Comparison of ENCODE assay signal across 8 cellular contexts in the genomic region with DNA sequence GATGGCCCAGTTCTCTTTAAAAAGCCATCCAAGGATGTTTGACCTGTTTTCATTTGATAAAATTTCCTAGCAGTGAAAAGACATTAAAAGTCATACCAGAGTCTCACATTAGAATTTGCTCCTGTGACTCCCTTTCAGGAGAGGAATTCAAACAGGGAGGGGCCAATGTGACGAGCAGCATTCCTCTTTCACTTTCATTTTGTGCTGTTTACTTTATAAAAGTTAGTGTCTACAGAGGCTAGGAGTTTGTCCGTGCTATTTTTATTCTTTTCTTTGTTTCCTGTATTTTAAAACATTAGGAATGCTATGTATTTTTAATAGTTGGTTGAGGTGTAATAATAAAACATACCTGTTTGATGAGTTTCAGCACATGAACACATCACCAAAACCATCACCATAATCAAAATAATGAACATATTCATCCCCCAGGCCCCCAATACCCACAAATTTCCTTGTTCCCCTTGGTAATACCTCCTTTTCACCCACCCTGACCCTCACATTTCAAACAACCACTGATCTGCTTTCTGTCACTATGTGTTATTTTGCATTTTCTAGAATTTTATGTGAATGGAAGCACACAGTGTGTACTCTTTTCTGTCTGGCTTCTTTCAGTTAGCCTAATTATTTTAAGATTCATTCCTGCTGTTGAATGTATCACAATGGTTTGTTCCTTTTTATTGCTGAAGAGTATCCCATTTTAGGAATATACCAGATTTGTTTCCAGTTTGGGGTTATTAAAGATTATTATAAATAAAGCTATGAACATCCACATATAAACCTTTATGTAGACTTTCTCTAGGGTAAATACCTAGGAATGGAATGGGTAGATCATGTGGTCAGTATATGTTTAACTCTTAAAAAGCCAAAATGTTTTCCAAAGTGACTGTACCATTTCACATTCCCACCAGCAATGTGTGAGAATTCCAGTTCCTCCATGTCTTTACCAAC.
A peak's percentile ranks its signal among the peaks of the same experiment; 100 is the strongest.
DNase-seq lines count a peak whose midpoint lies in the region; ATAC-seq, FAIRE-seq and TF ChIP-seq lines count a peak whose summit lies in the region.

No MANE protein-coding gene starts in this region.

- POLR2A ChIA-PET in CD4-positive, alpha-beta T cell (lab: Charles Lee) = interaction anchor here (0.6 to 1.6 kb wide), 5 partner anchors 11 to 129 kb away, joined by 3 to 7 read pairs (median 3); partner anchors contain the start of gene TENT5C

- H3K36me3 Mint-ChIP-seq in CD4-positive, alpha-beta T cell (ENCODE audit: low read depth) = no peaks in the 10 kb centered on the region

- H3K27ac Mint-ChIP-seq in CD4-positive, alpha-beta T cell = peak overlapping the region; percentile 82

- in situ Hi-C loops in SK-MEL-5 (cut with HindIII; ENCODE audit: low pct_unique_long_range_greater_than_20kb, low sequenced_read_pairs) (no loop called here), G401 (cut with HindIII; ENCODE audit: low sequenced_read_pairs) (no loop called here)

- H3K36me3 ChIP-seq in H7 (replicated peaks; ENCODE audit: control insufficient read depth, insufficient read depth, low read length) = no peaks in the 10 kb centered on the region

- no peaks in the 10 kb centered on the region for H3K9me3 ChIP-seq in CD4-positive, alpha-beta T cell (ENCODE audit: control insufficient read depth, low read length)
- H3K9me3 ChIP-seq in mononuclear cell (ENCODE audit: low read depth, low read length) = no peaks in the 10 kb centered on the region

- H3K9me3 Mint-ChIP-seq in CD4-positive, alpha-beta T cell = no peaks in the 10 kb centered on the region

- intact Hi-C loops in CD4-positive, alpha-beta T cell (cut with DNase I, micrococcal nuclease) = loop anchor here in 1 of 2 experiments (5.0 kb wide), 1 partner anchor 78 kb away; no protein-coding TSS in a partner anchor

- H3K4me1 Mint-ChIP-seq in CD4-positive, alpha-beta T cell (ENCODE audit: low read depth) = peaks cover 24% of the 10 kb centered on the region

- H3K4me3 Mint-ChIP-seq in CD4-positive, alpha-beta T cell = peak overlapping the region; percentile 74

- H3K4me3 ChIP-seq in H7 (ENCODE audit: insufficient read depth, low read depth, low read length) (no peak overlapping the region), mononuclear cell (ENCODE audit: low read length) (peak overlapping the region; percentile 12)

- no peak for TF ChIP-seq CTCF in CD4-positive, alpha-beta T cell (IDR thresholded peaks at IDR 0.05)

- H3K27me3 ChIP-seq in CD4-positive, alpha-beta T cell (ENCODE audit: control insufficient read depth, insufficient read depth, low read length) = no peaks in the 10 kb centered on the region
- H3K27me3 ChIP-seq in H7 (ENCODE audit: control insufficient read depth, insufficient read depth, low read length) (no peaks in the 10 kb centered on the region), mononuclear cell (ENCODE audit: insufficient read depth, low read length) (no peaks in the 10 kb centered on the region)

- CTCF ChIA-PET in CD4-positive, alpha-beta T cell (lab: Charles Lee) = interaction anchor here (1.0 kb wide), 2 partner anchors 19 to 202 kb away, joined by 3 read pairs; no protein-coding TSS in a partner anchor

- DNase-seq in CD4-positive, alpha-beta T cell = peak in 2 of 10 experiments; percentile 12 to 20
- peak; percentile 41 for DNase-seq in H7
- DNase-seq in SK-MEL-5 (ENCODE audit: low read depth, low spot score) = peak; percentile 41
- no peak for DNase-seq in HuH-7 (ENCODE audit: low spot score)
- no peak for DNase-seq in G401 (ENCODE audit: low spot score)

- H3K27ac ChIP-seq in CD4-positive, alpha-beta T cell (ENCODE audit: low read depth, low read length) = peak overlapping the region; percentile 2

- no peaks in the 10 kb centered on the region for H3K27me3 Mint-ChIP-seq in CD4-positive, alpha-beta T cell

- peak; percentile 51 for FAIRE-seq in colon (lab: Jason Lieb, UNC)

- H3K4me1 ChIP-seq in mononuclear cell (ENCODE audit: insufficient read depth, low read length) = peaks cover 3% of the 10 kb centered on the region

- ATAC-seq in CD4-positive, alpha-beta T cell (ENCODE audit: poor library complexity) = peak; percentile 80
- no peak for ATAC-seq in HG02852 (IDR thresholded peaks at IDR 0.05; ENCODE audit: unreplicated experiment)

Comparison
In these comparisons a context has a peak if more than half of its experiments do, and no peak if none do; other contexts are left out.
1. DNase-seq: peak in H7 (single experiment) and SK-MEL-5 (single experiment); none in HuH-7 (single experiment) and G401 (single experiment).